Comparison of ENCODE assay signal across 18 cellular contexts in genomic region chr6:92684386-92684785, GRCh38.
A peak's percentile ranks its signal among the peaks of the same experiment; 100 is the strongest.
DNase-seq lines count a peak whose midpoint lies in the region; TF ChIP-seq lines count a peak whose summit lies in the region.
"Had no signal": no experiment of that assay in that cellular context is flagged by ENCODE, and none has a peak within 500 bp of the region (broad histone marks: within the 10 kb centered on the region; RNA-seq: fewer than 3 reads in every experiment).

No MANE protein-coding gene starts in this region.

- intact Hi-C loops in tibial artery (cut with DNase I; ENCODE audit: low total_unique reads): no loop called here

- H3K4me3 ChIP-seq in epithelial cell of esophagus (ENCODE audit: low read length): no peak overlapping the region
- H3K4me3 ChIP-seq in tibial artery: no peak overlapping the region
- H3K4me3 ChIP-seq: A549, SK-N-MC had no signal

- no peaks in the 10 kb centered on the region for H3K9me3 ChIP-seq in tibial artery
- H3K9me3 ChIP-seq: A549 had no signal

- DNase-seq in A172 (ENCODE audit: low spot score): peak; percentile 1
- peak; percentile 60 for DNase-seq in LHCN-M2 (ENCODE audit: low read depth)
- DNase-seq in RKO (ENCODE audit: low spot score): peak; percentile 3
- peak; percentile 31 for DNase-seq in epithelial cell of esophagus (ENCODE audit: low read depth)
- DNase-seq in activated gamma-delta T cell treated with Interleukin-2 at 50 U/mL for 16 hours: no peak
- no peak for DNase-seq in NCI-H2107 treated with DMSO at 0.1 percent for 48 hours (lab: John Stamatoyannopoulos, UW; ENCODE audit: unreplicated experiment)
- DNase-seq in tibial artery: no peak
- DNase-seq in NCI-H524 treated with DMSO at 0.1 percent for 48 hours (lab: John Stamatoyannopoulos, UW): no peak
- DNase-seq: CD4-positive, alpha-beta memory T cell; H7; HFFc6; Karpas-422; MV-4-11; NCI-H1694 treated with DMSO at 0.1 percent for 48 hours; NCI-H510A treated with DMSO at 0.1 percent for 48 hours; SHP77 had no signal

- no peak for TF ChIP-seq CTCF in epithelial cell of esophagus (IDR thresholded peaks at IDR 0.05; ENCODE audit: insufficient read depth, low read depth, low read length, missing control alignments)
- no peak for TF ChIP-seq CTCF in tibial artery (IDR thresholded peaks at IDR 0.05)

- no peak overlapping the region for H3K27ac ChIP-seq in tibial artery
- H3K27ac ChIP-seq: A549, SK-N-MC had no signal

- H3K4me1 ChIP-seq in tibial artery: no peaks in the 10 kb centered on the region
- H3K4me1 ChIP-seq: A549 had no signal

- no peaks in the 10 kb centered on the region for H3K27me3 ChIP-seq in tibial artery

- H3K36me3 ChIP-seq in tibial artery: no peaks in the 10 kb centered on the region

Comparison
In these comparisons a context has a peak if more than half of its experiments do, and no peak if none do; other contexts are left out.
1. DNase-seq: peak in A172 (single experiment), LHCN-M2 (single experiment), RKO (single experiment) and epithelial cell of esophagus (single experiment); none in activated gamma-delta T cell treated with Interleukin-2 at 50 U/mL for 16 hours (single experiment), NCI-H2107 treated with DMSO at 0.1 percent for 48 hours (single experiment), tibial artery (0 of 2) and NCI-H524 treated with DMSO at 0.1 percent for 48 hours (single experiment).